9 cellular contexts compared by ENCODE assay signal in the genomic region with DNA sequence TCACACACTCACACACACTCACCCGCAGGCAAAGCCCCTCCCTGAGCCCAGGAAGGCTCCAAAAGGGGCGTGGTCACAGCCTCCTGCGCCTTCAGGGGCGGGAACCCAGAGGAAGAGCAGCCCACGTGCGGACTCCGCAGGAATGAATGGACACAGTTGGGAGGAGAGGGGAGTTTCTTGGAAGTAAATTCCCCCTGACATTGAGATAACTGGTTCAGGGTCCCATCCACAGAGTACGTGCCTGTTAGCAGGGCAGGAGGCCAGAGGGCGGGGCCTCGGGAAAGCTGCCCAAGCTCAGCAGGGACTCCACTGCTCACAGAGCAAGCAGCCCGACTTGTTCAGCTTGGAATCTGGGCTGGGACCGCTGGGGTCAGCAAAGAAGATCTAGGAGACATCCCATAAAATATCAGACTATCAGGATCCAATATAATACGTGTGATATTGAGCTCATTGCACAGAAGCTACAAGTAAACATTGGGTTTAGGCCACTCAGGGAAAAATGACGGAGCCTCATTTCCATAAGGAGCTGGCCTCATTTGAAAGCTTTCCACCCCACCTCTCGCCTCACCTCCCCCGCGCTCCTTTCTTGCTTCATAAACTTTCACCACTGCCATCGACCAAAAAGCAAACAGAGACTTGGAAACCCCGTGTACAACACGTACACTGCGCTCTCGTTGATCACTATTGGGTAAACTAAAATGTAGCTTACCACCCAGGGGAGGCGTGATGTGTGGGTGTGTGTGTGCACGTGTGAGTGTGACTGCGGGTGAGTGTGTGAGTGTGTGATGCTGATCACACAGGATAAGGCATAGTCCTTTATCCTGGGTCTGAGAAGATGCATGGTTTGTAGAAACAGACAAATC. TPM values are rescaled to one million over a fixed set of nuclear protein-coding genes. Genes with fewer than 3 reads are reported as not detected.
DNase-seq lines count a peak whose midpoint lies in the region; ATAC-seq and TF ChIP-seq lines count a peak whose summit lies in the region.
"Had no signal": no experiment of that assay in that cellular context is flagged by ENCODE, and none has a peak within 500 bp of the region (broad histone marks: within the 10 kb centered on the region; RNA-seq: fewer than 3 reads in every experiment).

No MANE protein-coding gene starts in this region.

- TF ChIP-seq CTCF in heart left ventricle (IDR thresholded peaks at IDR 0.05): no peak
- TF ChIP-seq CTCF in gastrocnemius medialis (IDR thresholded peaks at IDR 0.05 in 4 of 5, conservative IDR thresholded peaks at IDR 0.05 in 1 of 5): no peak

- no peaks in the 10 kb centered on the region for H3K9me3 Mint-ChIP-seq in CD4-positive, alpha-beta memory T cell
- H3K9me3 Mint-ChIP-seq: IgD-negative memory B cell had no signal

- POLR2A ChIA-PET in CD4-positive, alpha-beta memory T cell (lab: Charles Lee; ENCODE audit: partially characterized antibody): no interaction called here

- H3K27me3 Mint-ChIP-seq in CD4-positive, alpha-beta memory T cell: no peaks in the 10 kb centered on the region
- H3K27me3 Mint-ChIP-seq: IgD-negative memory B cell had no signal

- peaks cover 0 to 81% (median 41%) of the 10 kb centered on the region in 12 donors for H3K4me1 ChIP-seq in heart left ventricle
- peaks cover 84 to 95% of the 10 kb centered on the region in 2 donors for H3K4me1 ChIP-seq in gastrocnemius medialis
- H3K4me1 ChIP-seq in CD4-positive, alpha-beta memory T cell (ENCODE audit: insufficient read depth, low read length): no peaks in the 10 kb centered on the region

- H3K4me3 Mint-ChIP-seq in CD4-positive, alpha-beta memory T cell: no peak overlapping the region
- H3K4me3 Mint-ChIP-seq: IgD-negative memory B cell had no signal

- CTCF ChIA-PET in CD4-positive, alpha-beta memory T cell (lab: Charles Lee; ENCODE audit: partially characterized antibody): no interaction called here

- peak; percentile 90 for DNase-seq in H7
- DNase-seq in RKO (ENCODE audit: low spot score): peak; percentile 18
- DNase-seq in heart left ventricle: peak; percentile 60 to 87 (median 81)
- DNase-seq in gastrocnemius medialis: peak in 1 of 2 donors; percentile 73
- DNase-seq in DMS153 (lab: John Stamatoyannopoulos, UW): no peak
- DNase-seq in stimulated activated CD4-positive, alpha-beta T cell treated with anti-CD3 and anti-CD28 coated beads, Interleukin-2, amount 100 ng/mL, for 24 hours: no peak
- no peak for DNase-seq in pons (ENCODE audit: low spot score)
- DNase-seq in CD4-positive, alpha-beta memory T cell: no peak

- TF ChIP-seq POLR2A in heart left ventricle (IDR thresholded peaks at IDR 0.05): no peak
- no peak for TF ChIP-seq POLR2A in gastrocnemius medialis (IDR thresholded peaks at IDR 0.05)

- peaks cover 6 to 15% of the 10 kb centered on the region in 2 donors for H3K36me3 Mint-ChIP-seq in CD4-positive, alpha-beta memory T cell

- 31 to 39% (median 37%) methylated on average over 24 to 25 of the region's 25 CpGs for WGBS in heart left ventricle, 4 donors

- ATAC-seq in heart left ventricle (peak; percentile 45 to 69 (median 60)), gastrocnemius medialis (peak; percentile 14 to 26)

- H3K36me3 ChIP-seq in H7 (replicated peaks; ENCODE audit: control insufficient read depth, insufficient read depth, low read length): no peaks in the 10 kb centered on the region
- H3K36me3 ChIP-seq in heart left ventricle: no peaks in the 10 kb centered on the region
- no peaks in the 10 kb centered on the region for H3K36me3 ChIP-seq in gastrocnemius medialis
- no peaks in the 10 kb centered on the region for H3K36me3 ChIP-seq in CD4-positive, alpha-beta memory T cell (ENCODE audit: insufficient read depth, low read length)

- in situ Hi-C loops in gastrocnemius medialis (cut with MboI; ENCODE audit: low sequenced_read_pairs in 4 of 4): no loop called here

- H3K4me3 ChIP-seq in H7 (ENCODE audit: insufficient read depth, low read depth, low read length): peak overlapping the region; percentile 32
- H3K4me3 ChIP-seq in heart left ventricle: peak overlapping the region in 5 of 12 donors; percentile 3 to 22 (median 13)
- H3K4me3 ChIP-seq in gastrocnemius medialis: peak overlapping the region in 3 of 4 donors; percentile 1 to 20 (median 6)
- no peak overlapping the region for H3K4me3 ChIP-seq in CD4-positive, alpha-beta memory T cell (ENCODE audit: low read length in 2 of 2)

- H3K27me3 ChIP-seq in H7 (ENCODE audit: control insufficient read depth, insufficient read depth, low read length) (no peaks in the 10 kb centered on the region), heart left ventricle (no peaks in the 10 kb centered on the region), gastrocnemius medialis (no peaks in the 10 kb centered on the region)
- no peaks in the 10 kb centered on the region for H3K27me3 ChIP-seq in CD4-positive, alpha-beta memory T cell (ENCODE audit: insufficient read depth, low read length)

- H3K4me1 Mint-ChIP-seq in CD4-positive, alpha-beta memory T cell: peaks cover 0 to 4% (median 0%) of the 10 kb centered on the region in 4 donors

- H3K9me3 ChIP-seq in heart left ventricle: no peaks in the 10 kb centered on the region
- H3K9me3 ChIP-seq in gastrocnemius medialis: no peaks in the 10 kb centered on the region
- no peaks in the 10 kb centered on the region for H3K9me3 ChIP-seq in CD4-positive, alpha-beta memory T cell (ENCODE audit: control insufficient read depth in 1 of 2, low read length in 2 of 2)

- intact Hi-C loops in heart left ventricle (cut with DNase I) (loop anchor here in 1 of 10 donors (5.0 kb wide), 1 partner anchor 89 kb away; no protein-coding TSS in a partner anchor), gastrocnemius medialis (cut with DNase I; ENCODE audit: low total_unique reads) (loop anchor here (2.0 kb wide), 1 partner anchor 25 kb away; no protein-coding TSS in a partner anchor)
- intact Hi-C loops in CD4-positive, alpha-beta memory T cell (cut with micrococcal nuclease): no loop called here

- H3K27ac ChIP-seq in heart left ventricle (peak overlapping the region in 8 of 12 donors; percentile 4 to 77 (median 36)), gastrocnemius medialis (peak overlapping the region; percentile 79 to 92 (median 81))
- H3K27ac ChIP-seq in CD4-positive, alpha-beta memory T cell (ENCODE audit: low read depth, low read length): no peak overlapping the region

- H3K27ac Mint-ChIP-seq in CD4-positive, alpha-beta memory T cell: no peak overlapping the region
- H3K27ac Mint-ChIP-seq: IgD-negative memory B cell had no signal

RNA-seq across cellular contexts. Expression of a gene that starts 36.0 kb away (rescaled TPM):
- 27.4 and 41.6 TPM in 2 replicates for total RNA-seq in H7 (2014; rRNA removed; shearing (Covaris generic))
- total RNA-seq in heart left ventricle: 10 to 100 TPM; 43.7 to 60.4 (median 49.5) TPM
- polyA plus RNA-seq in heart left ventricle: 10 to 100 TPM; 46.2 to 63.8 TPM
- total RNA-seq in gastrocnemius medialis: 100 to 1,000 TPM in 1 of 4 donors, 10 to 100 TPM in 3; 41.5 to 101 (median 51.9) TPM
- 10 to 100 TPM; 86.3 to 92.9 TPM for total RNA-seq in CD4-positive, alpha-beta memory T cell
- polyA plus RNA-seq in CD4-positive, alpha-beta memory T cell: 10 to 100 TPM; 35.1 to 40.3 TPM

Comparison
In these comparisons a context has a peak if more than half of its experiments do, and no peak if none do; other contexts are left out.
1. DNase-seq: peak in H7 (single experiment), RKO (single experiment) and heart left ventricle (5 of 5); none in DMS153 (single experiment), stimulated activated CD4-positive, alpha-beta T cell treated with anti-CD3 and anti-CD28 coated beads, Interleukin-2, amount 100 ng/mL, for 24 hours (0 of 2), pons (single experiment) and CD4-positive, alpha-beta memory T cell (0 of 5).
2. H3K4me3 ChIP-seq: peak in H7 (single experiment) and gastrocnemius medialis (3 of 4); none in CD4-positive, alpha-beta memory T cell (0 of 2).